28 cellular contexts compared by ENCODE assay signal in genomic region chr16:24511801-24512200, GRCh38.
"Had no signal": no experiment of that assay in that cellular context is flagged by ENCODE, and none has a peak within 500 bp of the region (broad histone marks: within the 10 kb centered on the region; RNA-seq: fewer than 3 reads in every experiment).

No MANE protein-coding gene starts in this region.

- H3K36me3 ChIP-seq: gastrocnemius medialis, heart right ventricle, prostate gland, right atrium auricular region, suprapubic skin, thyroid gland had no signal

- H3K4me2 ChIP-seq: smooth muscle cell had no signal

- DNase-seq: cortex of kidney; effector memory CD8-positive, alpha-beta T cell; foreskin fibroblast; gastrocnemius medialis; glutamatergic neuron; heart right ventricle; hippocampal formation; mesenchymal stem cell; mucosa of descending colon; naive B cell; stimulated activated CD4-positive, alpha-beta T cell treated with anti-CD3 and anti-CD28 coated beads, Interleukin-12 subunit alpha, Interleukin-12 subunit beta, amount 100 ng/mL, for 4 hours; stimulated activated CD4-positive, alpha-beta T cell treated with anti-CD3 and anti-CD28 coated beads, Interleukin-1b, Interleukin-23, amount 100 ng/mL, for 48 hours; stimulated activated CD4-positive, alpha-beta T cell treated with anti-CD3 and anti-CD28 coated beads, Interleukin-4, amount 100 ng/mL, for 1 hour; stimulated activated CD8-positive, alpha-beta memory T cell treated with anti-CD3 and anti-CD28 coated beads, Interleukin-4, amount 100 ng/mL, for 48 hours; stimulated activated naive CD4-positive, alpha-beta T cell; stimulated activated naive CD8-positive, alpha-beta T cell treated with anti-CD3 and anti-CD28 coated beads, Interleukin-15, amount 100 ng/mL, for 72 hours; thyroid gland; trophoblast cell had no signal

- ATAC-seq: effector memory CD8-positive, alpha-beta T cell; gastrocnemius medialis; heart right ventricle; left lobe of liver; mucosa of descending colon; natural killer cell treated with Interleukin-12 subunit alpha and Interleukin-12 subunit beta and Interleukin-15 and Interleukin-18, amount 100 ng/mL, for 72 hours; sciatic nerve; stimulated activated naive CD8-positive, alpha-beta T cell treated with anti-CD3 and anti-CD28 coated beads, Interleukin-15, amount 100 ng/mL, for 72 hours had no signal

- H3K27ac ChIP-seq: gastrocnemius medialis, heart right ventricle, prostate gland, right atrium auricular region, suprapubic skin, thyroid gland had no signal

- H3K4me3 ChIP-seq: gastrocnemius medialis, heart right ventricle, lung, mucosa of descending colon, prostate gland, right atrium auricular region, smooth muscle cell, suprapubic skin, thyroid gland had no signal

- H3K9me3 ChIP-seq: gastrocnemius medialis, heart right ventricle, mucosa of descending colon, prostate gland, right atrium auricular region, suprapubic skin, thyroid gland had no signal

- H3K27me3 ChIP-seq: gastrocnemius medialis, right atrium auricular region, suprapubic skin, thyroid gland had no signal

- FAIRE-seq: endometrium, keratinocyte had no signal

- H3K4me1 ChIP-seq: heart right ventricle, prostate gland, right atrium auricular region, suprapubic skin, thyroid gland had no signal
